8 cellular contexts compared by ENCODE assay signal in genomic region chr19:12793290-12794195, GRCh38. TPM values are rescaled to one million over a fixed set of nuclear protein-coding genes. Genes with fewer than 3 reads are reported as not detected.
A peak's percentile ranks its signal among the peaks of the same experiment; 100 is the strongest.
DNase-seq lines count a peak whose midpoint lies in the region; ATAC-seq and TF ChIP-seq lines count a peak whose summit lies in the region.

No MANE protein-coding gene starts in this region.

- no peaks in the 10 kb centered on the region for H3K9me3 ChIP-seq in CD4-positive, alpha-beta memory T cell (ENCODE audit: control insufficient read depth in 1 of 2, low read length in 2 of 2)

- H3K4me1 Mint-ChIP-seq in CD4-positive, alpha-beta memory T cell = peaks cover 30 to 55% (median 36%) of the 10 kb centered on the region in 4 donors
- H3K4me1 Mint-ChIP-seq in natural killer cell treated with Interleukin-12 subunit alpha and Interleukin-12 subunit beta and Interleukin-15 and Interleukin-18, amount 100 ng/mL, for 72 hours (ENCODE audit: low read depth in 2 of 2) = peaks cover 36 to 37% of the 10 kb centered on the region in 2 donors

- TF ChIP-seq CTCF in KMS-11 (conservative IDR thresholded peaks at IDR 0.05; ENCODE audit: low read depth, low read length) = no peak

- peaks cover 7 to 28% of the 10 kb centered on the region in 2 donors for H3K36me3 Mint-ChIP-seq in CD4-positive, alpha-beta memory T cell
- no peaks in the 10 kb centered on the region for H3K36me3 Mint-ChIP-seq in natural killer cell treated with Interleukin-12 subunit alpha and Interleukin-12 subunit beta and Interleukin-15 and Interleukin-18, amount 100 ng/mL, for 72 hours

- H3K27me3 ChIP-seq in CD4-positive, alpha-beta memory T cell (ENCODE audit: insufficient read depth, low read length) = no peaks in the 10 kb centered on the region
- H3K27me3 ChIP-seq in KMS-11 (ENCODE audit: insufficient read depth, low read depth) = no peaks in the 10 kb centered on the region

- intact Hi-C loops in CD4-positive, alpha-beta memory T cell (cut with micrococcal nuclease) = loop anchor here (5.0 kb wide), 3 partner anchors 154 to 1054 kb away; partner anchors contain the start of genes IER2, RAD23A and STX10

- H3K79me2 ChIP-seq in KMS-11 (ENCODE audit: insufficient read depth, low read depth) = peaks cover 20% of the 10 kb centered on the region

- peak; percentile 12 for ATAC-seq in GM19468 (IDR thresholded peaks at IDR 0.05; ENCODE audit: extremely low read depth, unreplicated experiment)
- peak; percentile 61 to 66 for ATAC-seq in natural killer cell treated with Interleukin-12 subunit alpha and Interleukin-12 subunit beta and Interleukin-15 and Interleukin-18, amount 100 ng/mL, for 72 hours

- H3K4me3 ChIP-seq in CD4-positive, alpha-beta memory T cell (ENCODE audit: low read length in 2 of 2) = peak overlapping the region; percentile 88 to 100
- no peak overlapping the region for H3K4me3 ChIP-seq in KMS-11 (IDR thresholded peaks at IDR 0.05; ENCODE audit: insufficient read depth, low read depth, low read length)

- peak overlapping the region; percentile 76 for H3K9ac ChIP-seq in KMS-11

- POLR2A ChIA-PET in CD4-positive, alpha-beta memory T cell (lab: Charles Lee; ENCODE audit: partially characterized antibody) = interaction anchor here (0.6 to 20.0 kb wide), 22 partner anchors 9 to 1725 kb away, joined by 3 to 1162 read pairs (median 8); partner anchors contain the start of genes DHPS, DNAJB1, FBXW9 and GCDH

- H2AFZ ChIP-seq in KMS-11 (ENCODE audit: low read depth) = peak overlapping the region; percentile 34; the same call in 1 of the 2 replicates

- peaks cover 4% of the 10 kb centered on the region for H3K36me3 ChIP-seq in CD4-positive, alpha-beta memory T cell (ENCODE audit: insufficient read depth, low read length)
- no peaks in the 10 kb centered on the region for H3K36me3 ChIP-seq in KMS-11 (ENCODE audit: insufficient read depth)

- peak; percentile 95 to 98 (median 97) for DNase-seq in CD4-positive, alpha-beta memory T cell
- DNase-seq in RPMI8226 (peak; percentile 94), fibroblast of peridontal ligament (ENCODE audit: extremely low read depth) (peak; percentile 90)
- DNase-seq in activated effector memory CD4-positive, alpha-beta T cell treated with Interleukin-2 at 50 U/mL for 16 hours = peak; percentile 90
- DNase-seq in natural killer cell treated with Interleukin-12 subunit alpha and Interleukin-12 subunit beta and Interleukin-15 and Interleukin-18, amount 100 ng/mL, for 72 hours (ENCODE audit: low spot score) = peak; percentile 97
- DNase-seq in stimulated activated naive CD4-positive, alpha-beta T cell treated with Interleukin-2 at 50 U/mL for 16 hours (lab: John Stamatoyannopoulos, UW) = peak; percentile 95

- H3K27ac ChIP-seq in CD4-positive, alpha-beta memory T cell (ENCODE audit: low read depth, low read length) = peak overlapping the region; percentile 100
- peak overlapping the region; percentile 78 for H3K27ac ChIP-seq in KMS-11

- H3K27me3 Mint-ChIP-seq in CD4-positive, alpha-beta memory T cell = no peaks in the 10 kb centered on the region
- H3K27me3 Mint-ChIP-seq in natural killer cell treated with Interleukin-12 subunit alpha and Interleukin-12 subunit beta and Interleukin-15 and Interleukin-18, amount 100 ng/mL, for 72 hours = no peaks in the 10 kb centered on the region

- H3K4me1 ChIP-seq in CD4-positive, alpha-beta memory T cell (ENCODE audit: insufficient read depth, low read length) = peaks cover 47% of the 10 kb centered on the region
- peaks cover 31% of the 10 kb centered on the region for H3K4me1 ChIP-seq in KMS-11 (ENCODE audit: low read depth, poor library complexity, severe bottlenecking)

- peak overlapping the region; percentile 92 to 98 (median 95) for H3K4me3 Mint-ChIP-seq in CD4-positive, alpha-beta memory T cell
- peak overlapping the region; percentile 97 for H3K4me3 Mint-ChIP-seq in natural killer cell treated with Interleukin-12 subunit alpha and Interleukin-12 subunit beta and Interleukin-15 and Interleukin-18, amount 100 ng/mL, for 72 hours

- CTCF ChIA-PET in CD4-positive, alpha-beta memory T cell (lab: Charles Lee; ENCODE audit: partially characterized antibody) = interaction anchor here (0.8 to 17.4 kb wide), 7 partner anchors 9 to 140 kb away, joined by 3 to 906 read pairs (median 5); partner anchors contain the start of genes DHPS, FARSA, HOOK2 and THSD8

- no peaks in the 10 kb centered on the region for H4K20me1 ChIP-seq in KMS-11 (ENCODE audit: insufficient read depth)

- peak overlapping the region; percentile 97 for H3K4me2 ChIP-seq in KMS-11

- H3K27ac Mint-ChIP-seq in CD4-positive, alpha-beta memory T cell = peak overlapping the region in 6 of 7 donors; percentile 99 to 100 (median 100)
- peak overlapping the region; percentile 90 to 98 for H3K27ac Mint-ChIP-seq in natural killer cell treated with Interleukin-12 subunit alpha and Interleukin-12 subunit beta and Interleukin-15 and Interleukin-18, amount 100 ng/mL, for 72 hours

- peaks cover 0 to 24% (median 0%) of the 10 kb centered on the region in 8 donors for H3K9me3 Mint-ChIP-seq in CD4-positive, alpha-beta memory T cell
- no peaks in the 10 kb centered on the region for H3K9me3 Mint-ChIP-seq in natural killer cell treated with Interleukin-12 subunit alpha and Interleukin-12 subunit beta and Interleukin-15 and Interleukin-18, amount 100 ng/mL, for 72 hours

RNA-seq across cellular contexts. Expression of gene JUNB, which starts 2.3 kb away (rescaled TPM):
- total RNA-seq in CD4-positive, alpha-beta memory T cell = 100 to 1,000 TPM; 103 to 106 TPM
- 1,000 to 10,000 TPM in 1 of 2 donors, 100 to 1,000 TPM in 1; 771 to 3,132 TPM for polyA plus RNA-seq in CD4-positive, alpha-beta memory T cell
- 100 to 1,000 TPM; 252 to 329 TPM for total RNA-seq in natural killer cell treated with Interleukin-12 subunit alpha and Interleukin-12 subunit beta and Interleukin-15 and Interleukin-18, amount 100 ng/mL, for 72 hours

RNA-seq across cellular contexts. Expression of gene PRDX2, which starts 8.1 kb away (rescaled TPM):
- 100 to 1,000 TPM; 116 to 120 TPM for total RNA-seq in CD4-positive, alpha-beta memory T cell
- 100 to 1,000 TPM; 266 to 533 TPM for polyA plus RNA-seq in CD4-positive, alpha-beta memory T cell
- total RNA-seq in natural killer cell treated with Interleukin-12 subunit alpha and Interleukin-12 subunit beta and Interleukin-15 and Interleukin-18, amount 100 ng/mL, for 72 hours = 100 to 1,000 TPM; 150 to 226 TPM

RNA-seq across cellular contexts. Expression of gene THSD8, which starts 8.3 kb away (rescaled TPM):
- total RNA-seq in CD4-positive, alpha-beta memory T cell = 1 to 10 TPM; 2.2 to 3.2 TPM
- 1 to 10 TPM; 1.5 to 4.4 TPM for polyA plus RNA-seq in CD4-positive, alpha-beta memory T cell
- 10 to 100 TPM in 1 of 2 donors, 1 to 10 TPM in 1; 8.7 to 19.5 TPM for total RNA-seq in natural killer cell treated with Interleukin-12 subunit alpha and Interleukin-12 subunit beta and Interleukin-15 and Interleukin-18, amount 100 ng/mL, for 72 hours

RNA-seq across cellular contexts. Expression of gene RNASEH2A, which starts 12.8 kb away (rescaled TPM):
- total RNA-seq in CD4-positive, alpha-beta memory T cell = 10 to 100 TPM; 10.5 to 12.6 TPM
- polyA plus RNA-seq in CD4-positive, alpha-beta memory T cell = 10 to 100 TPM; 16.9 to 23.5 TPM
- 10 to 100 TPM; 20.8 to 63.5 TPM for total RNA-seq in natural killer cell treated with Interleukin-12 subunit alpha and Interleukin-12 subunit beta and Interleukin-15 and Interleukin-18, amount 100 ng/mL, for 72 hours

RNA-seq across cellular contexts. Expression of gene HOOK2, which starts 18.2 kb away (rescaled TPM):
- total RNA-seq in CD4-positive, alpha-beta memory T cell = 10 to 100 TPM; 23.3 to 24.2 TPM
- 1 to 10 TPM; 2.6 to 3.4 TPM for polyA plus RNA-seq in CD4-positive, alpha-beta memory T cell
- 10 to 100 TPM; 19.5 to 20.7 TPM for total RNA-seq in natural killer cell treated with Interleukin-12 subunit alpha and Interleukin-12 subunit beta and Interleukin-15 and Interleukin-18, amount 100 ng/mL, for 72 hours
